Comparison of ENCODE assay signal across 8 cellular contexts in the genomic region with DNA sequence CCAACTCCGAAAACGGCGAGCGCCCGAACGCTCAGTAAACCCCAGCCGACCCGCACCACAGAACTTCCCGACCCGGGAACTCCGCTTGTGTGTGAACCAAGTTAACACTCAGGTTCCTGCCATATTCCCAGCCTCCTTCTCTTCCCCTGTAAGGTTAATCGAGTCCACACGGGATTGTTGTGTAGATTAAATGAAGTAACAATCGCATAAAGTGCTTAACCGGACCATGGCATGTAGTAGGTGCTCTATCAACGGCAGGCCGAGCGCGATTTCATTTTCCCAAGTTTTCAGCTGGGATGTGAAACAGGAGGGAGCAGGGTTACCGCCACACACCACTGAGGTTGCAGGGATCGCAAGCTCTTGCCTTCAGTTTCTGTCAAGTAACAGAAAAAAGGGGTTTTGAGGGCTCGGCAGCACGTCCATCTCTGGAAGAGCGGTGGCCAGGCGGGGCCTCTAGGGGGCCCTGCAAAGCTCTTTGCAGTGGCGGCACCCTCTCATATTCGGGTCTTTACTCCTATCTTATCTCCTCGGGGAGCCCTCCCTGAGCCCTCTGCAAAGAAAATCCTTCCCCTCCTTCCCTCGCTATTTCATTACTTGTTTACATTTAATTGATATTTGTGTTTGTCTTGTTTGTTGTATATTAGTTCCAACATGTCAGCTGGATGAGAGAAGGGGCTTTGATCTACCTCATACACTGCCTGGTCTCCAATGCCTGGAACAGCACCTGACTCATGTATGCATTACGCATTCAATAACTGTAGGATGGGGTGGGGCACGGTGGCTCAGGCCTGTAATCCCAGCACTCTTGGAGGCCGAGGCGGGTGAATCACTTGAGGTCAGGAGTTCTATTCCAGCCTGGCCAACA. TPM values are rescaled to one million over a fixed set of nuclear protein-coding genes. Genes with fewer than 3 reads are reported as not detected.
A peak's percentile ranks its signal among the peaks of the same experiment; 100 is the strongest.
DNase-seq lines count a peak whose midpoint lies in the region; ATAC-seq and TF ChIP-seq lines count a peak whose summit lies in the region.

No MANE protein-coding gene starts in this region.

- peaks cover 15% of the 10 kb centered on the region for H3K36me3 Mint-ChIP-seq in Calu3 (ENCODE audit: insufficient read depth, unreplicated experiment)
- peaks cover 2% of the 10 kb centered on the region for H3K36me3 Mint-ChIP-seq in memory B cell

- TF ChIP-seq POLR2A in transverse colon (IDR thresholded peaks at IDR 0.05) = peak; percentile 54

- intact Hi-C loops in Calu3 (cut with micrococcal nuclease; ENCODE audit: unreplicated experiment) (loop anchor here (1.0 to 5.0 kb wide), 4 partner anchors 32 to 58 kb away; no protein-coding TSS in a partner anchor), transverse colon (cut with DNase I; ENCODE audit: low total_unique reads) (no loop called here)

- TF ChIP-seq EP300 in transverse colon (IDR thresholded peaks at IDR 0.05; ENCODE audit: low read depth) = no peak

- H3K27ac ChIP-seq in SK-N-MC (no peak overlapping the region), transverse colon (peak overlapping the region; percentile 77 to 90 (median 88))

- BruUV-seq in Calu3 (replicated peaks; lab: Mats Ljungman, UMichigan) = TSS peak; percentile 16

- H3K27ac Mint-ChIP-seq in Calu3 (ENCODE audit: unreplicated experiment) (peak overlapping the region; percentile 89), memory B cell (peak overlapping the region; percentile 67)

- H3K9me3 ChIP-seq in SK-N-MC (ENCODE audit: low read depth, low read length) (no peaks in the 10 kb centered on the region), transverse colon (no peaks in the 10 kb centered on the region)

- H3K4me3 ChIP-seq in SK-N-MC = peak overlapping the region; percentile 58
- peak overlapping the region; percentile 45 for H3K4me3 ChIP-seq in choroid plexus epithelial cell (ENCODE audit: low read depth, low read length)
- H3K4me3 ChIP-seq in transverse colon = peak overlapping the region; percentile 38 to 85 (median 70)

- ATAC-seq in HG02885 (IDR thresholded peaks at IDR 0.05; ENCODE audit: poor library complexity, unreplicated experiment) = peak; percentile 32
- ATAC-seq in memory B cell (ENCODE audit: low read depth) = peak; percentile 64

- peaks cover 13% of the 10 kb centered on the region for H3K27me3 ChIP-seq in transverse colon

- H3K4me1 ChIP-seq in transverse colon = peaks cover 0 to 23% (median 10%) of the 10 kb centered on the region in 4 donors

- 8 to 10% methylated on average over 9 to 33 of the region's 33 CpGs for WGBS in transverse colon (ENCODE audit: low coverage in 1 of 2), 2 donors

- CTCF ChIA-PET in Calu3 (lab: Charles Lee) = interaction anchor here (0.5 to 2.2 kb wide), 11 partner anchors 11 to 193 kb away, joined by 3 to 10 read pairs (median 4); a partner anchor contains a TSS

- peak; percentile 53 for TF ChIP-seq CTCF in Calu3 (IDR thresholded peaks at IDR 0.05; ENCODE audit: unreplicated experiment)
- peak; percentile 57 for TF ChIP-seq CTCF in choroid plexus epithelial cell (conservative IDR thresholded peaks at IDR 0.05; ENCODE audit: low read depth, low read length)
- TF ChIP-seq CTCF in transverse colon (IDR thresholded peaks at IDR 0.05) = peak; percentile 42 to 60 (median 50)

- peak overlapping the region; percentile 94 for H3K4me3 Mint-ChIP-seq in Calu3 (ENCODE audit: low read depth, unreplicated experiment)
- peak overlapping the region; percentile 94 for H3K4me3 Mint-ChIP-seq in memory B cell

- in situ Hi-C loops in transverse colon (cut with MboI; ENCODE audit: low pct_ligation_motif_present in 1 of 4, low pct_unique_long_range_greater_than_20kb in 1 of 4, low sequenced_read_pairs in 3 of 4) = loop anchor here in 1 of 4 donors (5.0 kb wide), 1 partner anchor 68 kb away; no protein-coding TSS in a partner anchor

- no peak overlapping the region for H3K9ac ChIP-seq in SK-N-MC (ENCODE audit: insufficient read length)

- DNase-seq in Calu3 = peak; percentile 75
- DNase-seq in SK-N-MC (ENCODE audit: low read depth, low spot score) = no peak
- peak; percentile 34 for DNase-seq in choroid plexus epithelial cell (ENCODE audit: low read depth)
- DNase-seq in memory B cell (ENCODE audit: low spot score in 2 of 2) = peak in 1 of 2 donors; percentile 22
- peak; percentile 71 for DNase-seq in transverse colon
- DNase-seq in SHP77 (lab: John Stamatoyannopoulos, UW) = no peak
- DNase-seq in SIG-M5 (lab: John Stamatoyannopoulos, UW) = no peak

- H3K4me1 Mint-ChIP-seq in Calu3 (ENCODE audit: low read depth, unreplicated experiment) (peaks cover 27% of the 10 kb centered on the region), memory B cell (peaks cover 5% of the 10 kb centered on the region)

- H3K36me3 ChIP-seq in SK-N-MC (ENCODE audit: insufficient read depth, low read length) (no peaks in the 10 kb centered on the region), transverse colon (no peaks in the 10 kb centered on the region)

- H3K9me3 Mint-ChIP-seq in Calu3 (ENCODE audit: low read depth, unreplicated experiment) = no peaks in the 10 kb centered on the region
- H3K9me3 Mint-ChIP-seq in memory B cell = no peaks in the 10 kb centered on the region

- no peaks in the 10 kb centered on the region for H3K27me3 Mint-ChIP-seq in Calu3 (ENCODE audit: unreplicated experiment)
- H3K27me3 Mint-ChIP-seq in memory B cell = peaks cover 10% of the 10 kb centered on the region

RNA-seq across cellular contexts. Expression of a gene that starts 0.8 kb away (rescaled TPM):
- total RNA-seq in Calu3 (2022) (138 and 167 TPM in 2 replicates), transverse colon (100 to 1,000 TPM; 109 to 243 (median 114) TPM)

Comparison
In these comparisons a context has a peak if more than half of its experiments do, and no peak if none do; other contexts are left out.
1. DNase-seq: peak in Calu3 (single experiment), choroid plexus epithelial cell (single experiment) and transverse colon (single experiment); none in SK-N-MC (single experiment), SHP77 (0 of 2) and SIG-M5 (single experiment).
2. Peak in every context shown above with its lines, with median percentiles within 50 percentile points of each other: CTCF ChIP-seq and H3K4me3 ChIP-seq.